ENCODE assay signal across 24 cellular contexts in genomic region chr11:27672836-27673464, GRCh38. TPM values are rescaled to one million over a fixed set of nuclear protein-coding genes. Genes with fewer than 3 reads are reported as not detected.
DNase-seq lines count a peak whose midpoint lies in the region; TF ChIP-seq lines count a peak whose summit lies in the region.
"Had no signal": no experiment of that assay in that cellular context is flagged by ENCODE, and none has a peak within 500 bp of the region (broad histone marks: within the 10 kb centered on the region; RNA-seq: fewer than 3 reads in every experiment).

No MANE protein-coding gene starts in this region.

- H3K4me3 Mint-ChIP-seq in activated naive CD4-positive, alpha-beta T cell treated with anti-CD3 and anti-CD28 coated beads for 36 hours: no peak overlapping the region
- H3K4me3 Mint-ChIP-seq: stimulated activated naive B cell treated with anti-CD40 and anti-IgM and Interleukin-4, amounts not matched to agents 10 μg/mL and 1 μg/mL and 100 μg/mL, for 72 hours had no signal

- no peak for TF ChIP-seq EP300 in ovary (IDR thresholded peaks at IDR 0.05)

- H3K9me3 ChIP-seq in esophagus squamous epithelium (no peaks in the 10 kb centered on the region), ovary (no peaks in the 10 kb centered on the region)
- H3K9me3 ChIP-seq: BLaER1 treated with 17β-estradiol and CSF1 and Interleukin-3, amounts not matched to agents 10 nM and 100 nM; colonic mucosa; psoas muscle; SK-N-SH; transverse colon had no signal

- H3K4me1 Mint-ChIP-seq in activated naive CD4-positive, alpha-beta T cell treated with anti-CD3 and anti-CD28 coated beads for 36 hours (ENCODE audit: low read depth): no peaks in the 10 kb centered on the region
- H3K4me1 Mint-ChIP-seq: stimulated activated naive B cell treated with anti-CD40 and anti-IgM and Interleukin-4, amounts not matched to agents 10 μg/mL and 1 μg/mL and 100 μg/mL, for 72 hours had no signal

- 31 to 71% methylated on average over 2 of the region's 2 CpGs for WGBS in esophagus squamous epithelium, 2 donors
- 94 to 97% (median 96%) methylated on average over 2 of the region's 2 CpGs for WGBS in ovary, 3 donors

- CTCF ChIA-PET in activated naive CD4-positive, alpha-beta T cell treated with anti-CD3 and anti-CD28 coated beads for 36 hours (lab: Charles Lee): no interaction called here

- DNase-seq in NCI-H1417 (lab: John Stamatoyannopoulos, UW): peak; percentile 39 to 79 (median 65)
- DNase-seq in NCI-H1417 treated with DMSO at 0.1 percent for 48 hours (lab: John Stamatoyannopoulos, UW): no peak
- peak; percentile 59 for DNase-seq in NCI-H345 (lab: John Stamatoyannopoulos, UW)
- DNase-seq in esophagus squamous epithelium (lab: John Stamatoyannopoulos, UW): no peak
- peak; percentile 26 for DNase-seq in stromal cell of bone marrow (ENCODE audit: low read depth)
- no peak for DNase-seq in ovary
- DNase-seq in KG1 (lab: John Stamatoyannopoulos, UW): no peak
- DNase-seq in activated naive CD4-positive, alpha-beta T cell treated with anti-CD3 and anti-CD28 coated beads for 36 hours: no peak
- DNase-seq: activated CD4-positive, alpha-beta T cell treated with anti-CD3 and anti-CD28 coated beads for 48 hours; activated CD8-positive, alpha-beta memory T cell treated with anti-CD3 and anti-CD28 coated beads, Interleukin-2, amount 50 U/mL, for 4 hours; activated naive CD4-positive, alpha-beta T cell treated with Interleukin-2 at 50 U/mL for 16 hours; colonic mucosa; DMS53; head of caudate nucleus; islet precursor cell; NCI-H1694; NCI-H510A; psoas muscle; SK-N-SH; stimulated activated naive B cell treated with anti-CD40 and anti-IgM and Interleukin-4, amounts not matched to agents 10 μg/mL and 1 μg/mL and 100 μg/mL, for 72 hours; transverse colon had no signal

- TF ChIP-seq CTCF in esophagus squamous epithelium (IDR thresholded peaks at IDR 0.05): no peak
- no peak for TF ChIP-seq CTCF in ovary (IDR thresholded peaks at IDR 0.05)

- H3K36me3 ChIP-seq in esophagus squamous epithelium: no peaks in the 10 kb centered on the region
- no peaks in the 10 kb centered on the region for H3K36me3 ChIP-seq in ovary
- H3K36me3 ChIP-seq: BLaER1 treated with 17β-estradiol and CSF1 and Interleukin-3, amounts not matched to agents 10 nM and 100 nM; colonic mucosa; transverse colon had no signal

- no peaks in the 10 kb centered on the region for H3K27me3 Mint-ChIP-seq in activated naive CD4-positive, alpha-beta T cell treated with anti-CD3 and anti-CD28 coated beads for 36 hours (ENCODE audit: low read depth)
- H3K27me3 Mint-ChIP-seq: stimulated activated naive B cell treated with anti-CD40 and anti-IgM and Interleukin-4, amounts not matched to agents 10 μg/mL and 1 μg/mL and 100 μg/mL, for 72 hours had no signal

- intact Hi-C loops in esophagus squamous epithelium (cut with DNase I) (no loop called here), ovary (cut with DNase I) (no loop called here)
- intact Hi-C loops in activated naive CD4-positive, alpha-beta T cell treated with anti-CD3 and anti-CD28 coated beads for 36 hours (cut with micrococcal nuclease): no loop called here

- H3K4me1 ChIP-seq in esophagus squamous epithelium: peaks cover 0 to 42% (median 4%) of the 10 kb centered on the region in 3 donors
- H3K4me1 ChIP-seq in ovary (ENCODE audit: insufficient read depth): no peaks in the 10 kb centered on the region
- H3K4me1 ChIP-seq: BLaER1 treated with 17β-estradiol and CSF1 and Interleukin-3, amounts not matched to agents 10 nM and 100 nM; colonic mucosa; psoas muscle; transverse colon had no signal

- peaks cover 7% of the 10 kb centered on the region for H3K9me3 Mint-ChIP-seq in activated naive CD4-positive, alpha-beta T cell treated with anti-CD3 and anti-CD28 coated beads for 36 hours

- no peak overlapping the region for H3K27ac Mint-ChIP-seq in activated naive CD4-positive, alpha-beta T cell treated with anti-CD3 and anti-CD28 coated beads for 36 hours
- H3K27ac Mint-ChIP-seq: stimulated activated naive B cell treated with anti-CD40 and anti-IgM and Interleukin-4, amounts not matched to agents 10 μg/mL and 1 μg/mL and 100 μg/mL, for 72 hours had no signal

- peaks cover 7% of the 10 kb centered on the region for H3K36me3 Mint-ChIP-seq in activated naive CD4-positive, alpha-beta T cell treated with anti-CD3 and anti-CD28 coated beads for 36 hours (ENCODE audit: low read depth)
- H3K36me3 Mint-ChIP-seq: stimulated activated naive B cell treated with anti-CD40 and anti-IgM and Interleukin-4, amounts not matched to agents 10 μg/mL and 1 μg/mL and 100 μg/mL, for 72 hours had no signal

- TF ChIP-seq POLR2A in esophagus squamous epithelium (IDR thresholded peaks at IDR 0.05) (no peak), ovary (IDR thresholded peaks at IDR 0.05) (no peak)

- H3K27ac ChIP-seq in esophagus squamous epithelium: peak overlapping the region; percentile 69 to 87 (median 79)
- no peak overlapping the region for H3K27ac ChIP-seq in ovary
- H3K27ac ChIP-seq: 22Rv1; BLaER1 treated with 17β-estradiol and CSF1 and Interleukin-3, amounts not matched to agents 10 nM and 100 nM; colonic mucosa; psoas muscle; transverse colon had no signal

- H3K27me3 ChIP-seq in esophagus squamous epithelium: no peaks in the 10 kb centered on the region
- H3K27me3 ChIP-seq in ovary: no peaks in the 10 kb centered on the region
- H3K27me3 ChIP-seq: BLaER1 treated with 17β-estradiol and CSF1 and Interleukin-3, amounts not matched to agents 10 nM and 100 nM; colonic mucosa; transverse colon had no signal

- H3K4me3 ChIP-seq in esophagus squamous epithelium (no peak overlapping the region), ovary (no peak overlapping the region)
- H3K4me3 ChIP-seq: BLaER1 treated with 17β-estradiol and CSF1 and Interleukin-3, amounts not matched to agents 10 nM and 100 nM; colonic mucosa; psoas muscle; transverse colon had no signal

RNA-seq across cellular contexts. Expression of gene BDNF, which starts 27.3 kb away (rescaled TPM):
- total RNA-seq in esophagus squamous epithelium (1 to 10 TPM in 1 of 4 donors, under 1 TPM in 3; 0.15 to 1.1 (median 0.84) TPM), ovary (1 to 10 TPM in 2 of 7 donors, under 1 TPM in 4, not detected in 1; 0.10 to 2.6 (median 0.50) TPM)
- under 1 TPM; 0.77 to 1.00 TPM for polyA plus RNA-seq in ovary
- not detected for total RNA-seq in activated naive CD4-positive, alpha-beta T cell treated with anti-CD3 and anti-CD28 coated beads for 36 hours
- polyA plus RNA-seq: neural cell had no signal

Comparison
In these comparisons a context has a peak if more than half of its experiments do, and no peak if none do; other contexts are left out.
1. DNase-seq: peak in NCI-H1417 (3 of 3), NCI-H345 (single experiment) and stromal cell of bone marrow (single experiment); none in NCI-H1417 treated with DMSO at 0.1 percent for 48 hours (single experiment), esophagus squamous epithelium (single experiment), ovary (0 of 5), KG1 (single experiment) and activated naive CD4-positive, alpha-beta T cell treated with anti-CD3 and anti-CD28 coated beads for 36 hours (single experiment).
2. H3K27ac ChIP-seq: peak in esophagus squamous epithelium (4 of 4); none in ovary (0 of 2).